Comparison of ENCODE assay signal across 18 cellular contexts in genomic region chr15:40549894-40550293, GRCh38. TPM values are rescaled to one million over a fixed set of nuclear protein-coding genes. Genes with fewer than 3 reads are reported as not detected.
DNase-seq lines count a peak whose midpoint lies in the region; ATAC-seq, FAIRE-seq and TF ChIP-seq lines count a peak whose summit lies in the region.
"Had no signal": no experiment of that assay in that cellular context is flagged by ENCODE, and none has a peak within 500 bp of the region (broad histone marks: within the 10 kb centered on the region; RNA-seq: fewer than 3 reads in every experiment).

No MANE protein-coding gene starts in this region.

- H3K4me1 ChIP-seq in psoas muscle = peaks cover 52% of the 10 kb centered on the region
- H3K4me1 ChIP-seq: colonic mucosa had no signal

- peak overlapping the region; percentile 18 for H3K27ac Mint-ChIP-seq in dendritic cell treated with granulocyte-macrophage colony-stimulating factor and Interleukin-4, amounts not matched to agents 40 ng/mL and 50 ng/mL, for 4 days
- no peak overlapping the region for H3K27ac Mint-ChIP-seq in activated T-helper 2 cell treated with anti-CD3 and anti-CD28 coated beads, Interferon-gamma antibody, Interleukin-2, Interleukin-4, amounts not matched to agents 10 μg/mL and 5 μg/mL and 100 μg/mL, durations not matched to agents 14 hours and 24 hours and 36 hours
- H3K27ac Mint-ChIP-seq: progenitor cell of endocrine pancreas; T-helper 1 cell treated with Interleukin-12 subunit alpha and Interleukin-12 subunit beta and Interleukin-4 antibody, amounts not matched to agents 30 μg/mL and 1 μg/mL, for 36 hours had no signal

- DNase-seq in psoas muscle (peak; percentile 78 to 93), DMS79 treated with DMSO at 0.1 percent for 48 hours (lab: John Stamatoyannopoulos, UW) (no peak), urothelium cell line (ENCODE audit: low spot score) (no peak)
- DNase-seq in activated T-helper 2 cell treated with anti-CD3 and anti-CD28 coated beads, Interferon-gamma antibody, Interleukin-2, Interleukin-4, amounts not matched to agents 10 μg/mL and 5 μg/mL and 100 μg/mL, durations not matched to agents 14 hours and 24 hours and 36 hours (ENCODE audit: low spot score) = no peak
- DNase-seq: activated CD4-positive, alpha-beta T cell treated with anti-CD3 and anti-CD28 coated beads, Interleukin-2, amount 10 ng/mL, durations not matched to agents 7 days and 5 days; activated T-cell treated with anti-CD3 and anti-CD28 coated beads, Interleukin-2, amount 50 U/mL, for 4 hours; amniotic stem cell; colonic mucosa; NCI-H1417 treated with DMSO at 0.1 percent for 48 hours; NCI-H526; stimulated activated CD4-positive, alpha-beta T cell treated with anti-CD3 and anti-CD28 coated beads, Interleukin-15, amount 100 ng/mL, for 24 hours had no signal

- FAIRE-seq in urothelium cell line (lab: Jason Lieb, UNC) = no peak

- no peaks in the 10 kb centered on the region for H3K27me3 ChIP-seq in psoas muscle (ENCODE audit: insufficient read depth in 3 of 3, low read length in 2 of 3)
- H3K27me3 ChIP-seq: colonic mucosa had no signal

- H3K27ac ChIP-seq in psoas muscle = peak overlapping the region; percentile 86
- H3K27ac ChIP-seq: colonic mucosa, epithelial cell of prostate had no signal

- H3K27me3 Mint-ChIP-seq in dendritic cell treated with granulocyte-macrophage colony-stimulating factor and Interleukin-4, amounts not matched to agents 40 ng/mL and 50 ng/mL, for 4 days = no peaks in the 10 kb centered on the region
- H3K27me3 Mint-ChIP-seq in activated T-helper 2 cell treated with anti-CD3 and anti-CD28 coated beads, Interferon-gamma antibody, Interleukin-2, Interleukin-4, amounts not matched to agents 10 μg/mL and 5 μg/mL and 100 μg/mL, durations not matched to agents 14 hours and 24 hours and 36 hours (ENCODE audit: low read depth) = no peaks in the 10 kb centered on the region
- H3K27me3 Mint-ChIP-seq: activated CD4-positive, alpha-beta T cell treated with anti-CD3 and anti-CD28 coated beads, Interleukin-2, amount 10 ng/mL, durations not matched to agents 7 days and 5 days; progenitor cell of endocrine pancreas had no signal

- H3K4me3 ChIP-seq in psoas muscle = no peak overlapping the region
- H3K4me3 ChIP-seq: colonic mucosa had no signal

- intact Hi-C loops in dendritic cell treated with granulocyte-macrophage colony-stimulating factor and Interleukin-4, amounts not matched to agents 40 ng/mL and 50 ng/mL, for 4 days (cut with micrococcal nuclease) = loop anchor here (2.0 kb wide), 1 partner anchor 15 kb away; the partner anchor contains the start of gene CCDC32
- intact Hi-C loops in psoas muscle (cut with DNase I) = no loop called here
- intact Hi-C loops in activated T-helper 2 cell treated with anti-CD3 and anti-CD28 coated beads, Interferon-gamma antibody, Interleukin-2, Interleukin-4, amounts not matched to agents 10 μg/mL and 5 μg/mL and 100 μg/mL, durations not matched to agents 14 hours and 24 hours and 36 hours (cut with micrococcal nuclease) = no loop called here

- H3K9me3 Mint-ChIP-seq in dendritic cell treated with granulocyte-macrophage colony-stimulating factor and Interleukin-4, amounts not matched to agents 40 ng/mL and 50 ng/mL, for 4 days = no peaks in the 10 kb centered on the region
- H3K9me3 Mint-ChIP-seq in activated T-helper 2 cell treated with anti-CD3 and anti-CD28 coated beads, Interferon-gamma antibody, Interleukin-2, Interleukin-4, amounts not matched to agents 10 μg/mL and 5 μg/mL and 100 μg/mL, durations not matched to agents 14 hours and 24 hours and 36 hours = no peaks in the 10 kb centered on the region
- H3K9me3 Mint-ChIP-seq: activated CD4-positive, alpha-beta T cell treated with anti-CD3 and anti-CD28 coated beads, Interleukin-2, amount 10 ng/mL, durations not matched to agents 7 days and 5 days; activated T-cell treated with anti-CD3 and anti-CD28 coated beads, Interleukin-2, amount 50 U/mL, for 4 hours; T-helper 1 cell treated with Interleukin-12 subunit alpha and Interleukin-12 subunit beta and Interleukin-4 antibody, amounts not matched to agents 30 μg/mL and 1 μg/mL, for 36 hours had no signal

- H3K4me3 Mint-ChIP-seq in dendritic cell treated with granulocyte-macrophage colony-stimulating factor and Interleukin-4, amounts not matched to agents 40 ng/mL and 50 ng/mL, for 4 days = peak overlapping the region; percentile 35
- no peak overlapping the region for H3K4me3 Mint-ChIP-seq in activated T-helper 2 cell treated with anti-CD3 and anti-CD28 coated beads, Interferon-gamma antibody, Interleukin-2, Interleukin-4, amounts not matched to agents 10 μg/mL and 5 μg/mL and 100 μg/mL, durations not matched to agents 14 hours and 24 hours and 36 hours (ENCODE audit: low read depth)
- H3K4me3 Mint-ChIP-seq: activated CD4-positive, alpha-beta T cell treated with anti-CD3 and anti-CD28 coated beads, Interleukin-2, amount 10 ng/mL, durations not matched to agents 7 days and 5 days; activated T-cell treated with anti-CD3 and anti-CD28 coated beads, Interleukin-2, amount 50 U/mL, for 4 hours; T-helper 1 cell treated with Interleukin-12 subunit alpha and Interleukin-12 subunit beta and Interleukin-4 antibody, amounts not matched to agents 30 μg/mL and 1 μg/mL, for 36 hours had no signal

- WGBS in psoas muscle, 3 donors = 19 to 33% (median 28%) methylated on average over 9 of the region's 9 CpGs

- H3K4me1 Mint-ChIP-seq in dendritic cell treated with granulocyte-macrophage colony-stimulating factor and Interleukin-4, amounts not matched to agents 40 ng/mL and 50 ng/mL, for 4 days (ENCODE audit: low read depth) = peaks cover 51% of the 10 kb centered on the region
- no peaks in the 10 kb centered on the region for H3K4me1 Mint-ChIP-seq in activated T-helper 2 cell treated with anti-CD3 and anti-CD28 coated beads, Interferon-gamma antibody, Interleukin-2, Interleukin-4, amounts not matched to agents 10 μg/mL and 5 μg/mL and 100 μg/mL, durations not matched to agents 14 hours and 24 hours and 36 hours (ENCODE audit: low read depth)
- H3K4me1 Mint-ChIP-seq: activated CD4-positive, alpha-beta T cell treated with anti-CD3 and anti-CD28 coated beads, Interleukin-2, amount 10 ng/mL, durations not matched to agents 7 days and 5 days had no signal

- peaks cover 72% of the 10 kb centered on the region for H3K36me3 Mint-ChIP-seq in dendritic cell treated with granulocyte-macrophage colony-stimulating factor and Interleukin-4, amounts not matched to agents 40 ng/mL and 50 ng/mL, for 4 days (ENCODE audit: low read depth)
- H3K36me3 Mint-ChIP-seq in activated T-helper 2 cell treated with anti-CD3 and anti-CD28 coated beads, Interferon-gamma antibody, Interleukin-2, Interleukin-4, amounts not matched to agents 10 μg/mL and 5 μg/mL and 100 μg/mL, durations not matched to agents 14 hours and 24 hours and 36 hours (ENCODE audit: low read depth) = peaks cover 27% of the 10 kb centered on the region

- ATAC-seq in GM18511 (IDR thresholded peaks at IDR 0.05; ENCODE audit: unreplicated experiment) (peak; percentile 3), HG03280 (IDR thresholded peaks at IDR 0.05; ENCODE audit: unreplicated experiment) (peak; percentile 4), psoas muscle (peak; percentile 93 to 97 (median 94)), HG03097 (IDR thresholded peaks at IDR 0.05; ENCODE audit: low FRiP score, unreplicated experiment) (no peak)
- ATAC-seq: activated T-cell treated with anti-CD3 and anti-CD28 coated beads, Interleukin-2, amount 50 U/mL, for 4 hours had no signal

- peaks cover 0 to 19% of the 10 kb centered on the region in 2 donors for H3K36me3 ChIP-seq in psoas muscle (ENCODE audit: insufficient read depth in 1 of 2, low read depth in 1 of 2)
- H3K36me3 ChIP-seq: colonic mucosa had no signal

- no peak for TF ChIP-seq CTCF in psoas muscle (IDR thresholded peaks at IDR 0.05)

- H3K9me3 ChIP-seq in psoas muscle = no peaks in the 10 kb centered on the region
- H3K9me3 ChIP-seq: colonic mucosa had no signal

RNA-seq across cellular contexts. Expression of gene CCDC32, which starts 14.9 kb away (rescaled TPM):
- total RNA-seq in psoas muscle = 10 to 100 TPM in 3 of 4 donors, 1 to 10 TPM in 1; 9.3 to 23.6 (median 19.8) TPM
- polyA plus RNA-seq in psoas muscle = 10 to 100 TPM; 24.8 to 54.9 (median 38.5) TPM
- total RNA-seq in activated T-helper 2 cell treated with anti-CD3 and anti-CD28 coated beads, Interferon-gamma antibody, Interleukin-2, Interleukin-4, amounts not matched to agents 10 μg/mL and 5 μg/mL and 100 μg/mL, durations not matched to agents 14 hours and 24 hours and 36 hours = 32.7 and 34.0 TPM in 2 replicates

RNA-seq across cellular contexts. Expression of gene RPUSD2, which starts 19.2 kb away (rescaled TPM):
- 10 to 100 TPM in 3 of 4 donors, 1 to 10 TPM in 1; 8.7 to 12.5 (median 11.0) TPM for total RNA-seq in psoas muscle
- polyA plus RNA-seq in psoas muscle = 10 to 100 TPM in 2 of 3 donors, 1 to 10 TPM in 1; 9.4 to 10.9 (median 10.3) TPM
- 18.6 and 18.8 TPM in 2 replicates for total RNA-seq in activated T-helper 2 cell treated with anti-CD3 and anti-CD28 coated beads, Interferon-gamma antibody, Interleukin-2, Interleukin-4, amounts not matched to agents 10 μg/mL and 5 μg/mL and 100 μg/mL, durations not matched to agents 14 hours and 24 hours and 36 hours

RNA-seq across cellular contexts. Expression of gene KNL1, which starts 44.2 kb away (rescaled TPM):
- under 1 TPM in 3 of 4 donors, not detected in 1; 0.04 to 0.50 (median 0.49) TPM for total RNA-seq in psoas muscle
- polyA plus RNA-seq in psoas muscle = under 1 TPM in 2 of 3 donors, not detected in 1; 0.03 to 0.18 TPM
- total RNA-seq in activated T-helper 2 cell treated with anti-CD3 and anti-CD28 coated beads, Interferon-gamma antibody, Interleukin-2, Interleukin-4, amounts not matched to agents 10 μg/mL and 5 μg/mL and 100 μg/mL, durations not matched to agents 14 hours and 24 hours and 36 hours = 30.6 and 30.8 TPM in 2 replicates

Comparison
In these comparisons a context has a peak if more than half of its experiments do, and no peak if none do; other contexts are left out.
1. DNase-seq: peak in psoas muscle (2 of 2); none in DMS79 treated with DMSO at 0.1 percent for 48 hours (single experiment), urothelium cell line (single experiment) and activated T-helper 2 cell treated with anti-CD3 and anti-CD28 coated beads, Interferon-gamma antibody, Interleukin-2, Interleukin-4, amounts not matched to agents 10 μg/mL and 5 μg/mL and 100 μg/mL, durations not matched to agents 14 hours and 24 hours and 36 hours (single experiment).
2. RNA of gene KNL1, which starts 44.2 kb away (total RNA-seq): 30.6 to 30.8 TPM in activated T-helper 2 cell treated with anti-CD3 and anti-CD28 coated beads, Interferon-gamma antibody, Interleukin-2, Interleukin-4, amounts not matched to agents 10 μg/mL and 5 μg/mL and 100 μg/mL, durations not matched to agents 14 hours and 24 hours and 36 hours; 0.04 to 0.50 TPM in psoas muscle; every median in the first group is over 10 times any median in the second.